1 cellular context compared by ENCODE assay signal in genomic region chr17:68247445-68248198, GRCh38.
TF ChIP-seq lines count a peak whose summit lies in the region.

A gene with protein sequence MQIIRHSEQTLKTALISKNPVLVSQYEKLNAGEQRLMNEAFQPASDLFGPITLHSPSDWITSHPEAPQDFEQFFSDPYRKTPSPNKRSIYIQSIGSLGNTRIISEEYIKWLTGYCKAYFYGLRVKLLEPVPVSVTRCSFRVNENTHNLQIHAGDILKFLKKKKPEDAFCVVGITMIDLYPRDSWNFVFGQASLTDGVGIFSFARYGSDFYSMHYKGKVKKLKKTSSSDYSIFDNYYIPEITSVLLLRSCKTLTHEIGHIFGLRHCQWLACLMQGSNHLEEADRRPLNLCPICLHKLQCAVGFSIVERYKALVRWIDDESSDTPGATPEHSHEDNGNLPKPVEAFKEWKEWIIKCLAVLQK (plus strand): TSS chr17:68248043. CDS start chr17:68250188, 2,145 bp downstream.

TF ChIP-seq in K562, 482 proteins besides CTCF, POLR2A, EP300 and RAD21 (continued from another document and continues in another):
- TF ChIP-seq ZNF583 (CRISPR knock-in tag; IDR thresholded peaks at IDR 0.05) (no peak), KLF13 (tag; IDR thresholded peaks at IDR 0.05; ENCODE audit: borderline replicate concordance, low read depth) (peak; percentile 90), TEAD2 (tag; IDR thresholded peaks at IDR 0.05) (no peak), ESRRA (IDR thresholded peaks at IDR 0.05; ENCODE audit: borderline replicate concordance, low read depth) (no peak), RBM22 (IDR thresholded peaks at IDR 0.05; ENCODE audit: low read depth, low read length, poor library complexity, severe bottlenecking) (peak; percentile 39), RCOR1 (IDR thresholded peaks at IDR 0.05; ENCODE audit: borderline replicate concordance in 1 of 2, low read depth in 2 of 2, low read length in 2 of 2) (no peak), TBL1XR1 (IDR thresholded peaks at IDR 0.05; ENCODE audit: low read length in 2 of 2) (no peak), ZNF830 (CRISPR knock-in tag; IDR thresholded peaks at IDR 0.05) (no peak), BDP1 (IDR thresholded peaks at IDR 0.05; ENCODE audit: insufficient read depth, insufficient read length) (no peak), ZNF124 (CRISPR knock-in tag; IDR thresholded peaks at IDR 0.05) (no peak), COPS2 (conservative IDR thresholded peaks at IDR 0.05) (no peak), RBFOX2 (IDR thresholded peaks at IDR 0.05; ENCODE audit: low read depth, low read length) (peak; percentile 98), THRAP3 (IDR thresholded peaks at IDR 0.05; ENCODE audit: borderline replicate concordance) (no peak), ZFP36 (IDR thresholded peaks at IDR 0.05; ENCODE audit: low read depth, low read length, partially characterized antibody) (no peak), CBX3 (IDR thresholded peaks at IDR 0.05; ENCODE audit: borderline replicate concordance in 1 of 2, low read length in 2 of 2) (no peak), HEY1 (CRISPR knock-in tag; IDR thresholded peaks at IDR 0.05; ENCODE audit: borderline replicate concordance) (no peak), ZNF121 (CRISPR knock-in tag; conservative IDR thresholded peaks at IDR 0.05) (peak; percentile 75; the same call in 1 of the 2 replicates), ZFPM2 (CRISPR knock-in tag; IDR thresholded peaks at IDR 0.05) (no peak), PHF8 (IDR thresholded peaks at IDR 0.05; ENCODE audit: borderline replicate concordance, low read length) (peak; percentile 96; the same call in 1 of the 2 replicates), SIX5 (IDR thresholded peaks at IDR 0.05; ENCODE audit: borderline replicate concordance in 1 of 2, insufficient read depth in 1 of 2, low read depth in 1 of 2, low read length in 2 of 2) (no peak), PCBP2 (IDR thresholded peaks at IDR 0.05; ENCODE audit: low read depth, low read length, poor library complexity, severe bottlenecking) (no peak), ZBTB40 (IDR thresholded peaks at IDR 0.05) (no peak), ZBTB40 (CRISPR knock-in tag; IDR thresholded peaks at IDR 0.05) (no peak), NCOA2 (IDR thresholded peaks at IDR 0.05; ENCODE audit: partially characterized antibody in 2 of 2) (no peak), NFATC3 (IDR thresholded peaks at IDR 0.05) (no peak), ZBTB7A (IDR thresholded peaks at IDR 0.05; ENCODE audit: borderline replicate concordance, control insufficient read depth, low read depth, low read length) (peak; percentile 56; the same call in 1 of the 2 replicates), ZBTB43 (CRISPR knock-in tag; IDR thresholded peaks at IDR 0.05) (no peak), RB1 (IDR thresholded peaks at IDR 0.05; ENCODE audit: low read depth) (peak; percentile 74), MAFG (tag; conservative IDR thresholded peaks at IDR 0.05) (no peak), CBFB (CRISPR knock-in tag; IDR thresholded peaks at IDR 0.05) (peak; percentile 51; the same call in 1 of the 2 replicates), JUND (IDR thresholded peaks at IDR 0.05; ENCODE audit: borderline replicate concordance, low read depth, low read length) (no peak), JUND (tag; IDR thresholded peaks at IDR 0.05; ENCODE audit: borderline replicate concordance, low read depth, low read length) (0 out of 3 replicates have a peak, but pooled peaks have one; percentile 15), CBX5 (IDR thresholded peaks at IDR 0.05; ENCODE audit: borderline replicate concordance, low read depth) (no peak), XRCC4 (IDR thresholded peaks at IDR 0.05; ENCODE audit: extremely low read depth, insufficient read depth, insufficient read length) (no peak), U2AF1 (optimal IDR thresholded peaks at IDR 0.05; ENCODE audit: low read depth, low read length) (peak; percentile 86), TGIF2 (CRISPR knock-in tag; IDR thresholded peaks at IDR 0.05) (no peak)
- TF ChIP-seq, protein P1, sequence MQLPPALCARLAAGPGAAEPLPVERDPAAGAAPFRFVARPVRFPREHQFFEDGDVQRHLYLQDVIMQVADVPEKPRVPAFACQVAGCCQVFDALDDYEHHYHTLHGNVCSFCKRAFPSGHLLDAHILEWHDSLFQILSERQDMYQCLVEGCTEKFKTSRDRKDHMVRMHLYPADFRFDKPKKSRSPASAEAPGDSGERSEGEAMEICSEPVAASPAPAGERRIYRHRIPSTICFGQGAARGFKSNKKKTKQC (CRISPR knock-in tag; IDR thresholded peaks at IDR 0.05): peak; percentile 94
- TF ChIP-seq, protein P2, sequence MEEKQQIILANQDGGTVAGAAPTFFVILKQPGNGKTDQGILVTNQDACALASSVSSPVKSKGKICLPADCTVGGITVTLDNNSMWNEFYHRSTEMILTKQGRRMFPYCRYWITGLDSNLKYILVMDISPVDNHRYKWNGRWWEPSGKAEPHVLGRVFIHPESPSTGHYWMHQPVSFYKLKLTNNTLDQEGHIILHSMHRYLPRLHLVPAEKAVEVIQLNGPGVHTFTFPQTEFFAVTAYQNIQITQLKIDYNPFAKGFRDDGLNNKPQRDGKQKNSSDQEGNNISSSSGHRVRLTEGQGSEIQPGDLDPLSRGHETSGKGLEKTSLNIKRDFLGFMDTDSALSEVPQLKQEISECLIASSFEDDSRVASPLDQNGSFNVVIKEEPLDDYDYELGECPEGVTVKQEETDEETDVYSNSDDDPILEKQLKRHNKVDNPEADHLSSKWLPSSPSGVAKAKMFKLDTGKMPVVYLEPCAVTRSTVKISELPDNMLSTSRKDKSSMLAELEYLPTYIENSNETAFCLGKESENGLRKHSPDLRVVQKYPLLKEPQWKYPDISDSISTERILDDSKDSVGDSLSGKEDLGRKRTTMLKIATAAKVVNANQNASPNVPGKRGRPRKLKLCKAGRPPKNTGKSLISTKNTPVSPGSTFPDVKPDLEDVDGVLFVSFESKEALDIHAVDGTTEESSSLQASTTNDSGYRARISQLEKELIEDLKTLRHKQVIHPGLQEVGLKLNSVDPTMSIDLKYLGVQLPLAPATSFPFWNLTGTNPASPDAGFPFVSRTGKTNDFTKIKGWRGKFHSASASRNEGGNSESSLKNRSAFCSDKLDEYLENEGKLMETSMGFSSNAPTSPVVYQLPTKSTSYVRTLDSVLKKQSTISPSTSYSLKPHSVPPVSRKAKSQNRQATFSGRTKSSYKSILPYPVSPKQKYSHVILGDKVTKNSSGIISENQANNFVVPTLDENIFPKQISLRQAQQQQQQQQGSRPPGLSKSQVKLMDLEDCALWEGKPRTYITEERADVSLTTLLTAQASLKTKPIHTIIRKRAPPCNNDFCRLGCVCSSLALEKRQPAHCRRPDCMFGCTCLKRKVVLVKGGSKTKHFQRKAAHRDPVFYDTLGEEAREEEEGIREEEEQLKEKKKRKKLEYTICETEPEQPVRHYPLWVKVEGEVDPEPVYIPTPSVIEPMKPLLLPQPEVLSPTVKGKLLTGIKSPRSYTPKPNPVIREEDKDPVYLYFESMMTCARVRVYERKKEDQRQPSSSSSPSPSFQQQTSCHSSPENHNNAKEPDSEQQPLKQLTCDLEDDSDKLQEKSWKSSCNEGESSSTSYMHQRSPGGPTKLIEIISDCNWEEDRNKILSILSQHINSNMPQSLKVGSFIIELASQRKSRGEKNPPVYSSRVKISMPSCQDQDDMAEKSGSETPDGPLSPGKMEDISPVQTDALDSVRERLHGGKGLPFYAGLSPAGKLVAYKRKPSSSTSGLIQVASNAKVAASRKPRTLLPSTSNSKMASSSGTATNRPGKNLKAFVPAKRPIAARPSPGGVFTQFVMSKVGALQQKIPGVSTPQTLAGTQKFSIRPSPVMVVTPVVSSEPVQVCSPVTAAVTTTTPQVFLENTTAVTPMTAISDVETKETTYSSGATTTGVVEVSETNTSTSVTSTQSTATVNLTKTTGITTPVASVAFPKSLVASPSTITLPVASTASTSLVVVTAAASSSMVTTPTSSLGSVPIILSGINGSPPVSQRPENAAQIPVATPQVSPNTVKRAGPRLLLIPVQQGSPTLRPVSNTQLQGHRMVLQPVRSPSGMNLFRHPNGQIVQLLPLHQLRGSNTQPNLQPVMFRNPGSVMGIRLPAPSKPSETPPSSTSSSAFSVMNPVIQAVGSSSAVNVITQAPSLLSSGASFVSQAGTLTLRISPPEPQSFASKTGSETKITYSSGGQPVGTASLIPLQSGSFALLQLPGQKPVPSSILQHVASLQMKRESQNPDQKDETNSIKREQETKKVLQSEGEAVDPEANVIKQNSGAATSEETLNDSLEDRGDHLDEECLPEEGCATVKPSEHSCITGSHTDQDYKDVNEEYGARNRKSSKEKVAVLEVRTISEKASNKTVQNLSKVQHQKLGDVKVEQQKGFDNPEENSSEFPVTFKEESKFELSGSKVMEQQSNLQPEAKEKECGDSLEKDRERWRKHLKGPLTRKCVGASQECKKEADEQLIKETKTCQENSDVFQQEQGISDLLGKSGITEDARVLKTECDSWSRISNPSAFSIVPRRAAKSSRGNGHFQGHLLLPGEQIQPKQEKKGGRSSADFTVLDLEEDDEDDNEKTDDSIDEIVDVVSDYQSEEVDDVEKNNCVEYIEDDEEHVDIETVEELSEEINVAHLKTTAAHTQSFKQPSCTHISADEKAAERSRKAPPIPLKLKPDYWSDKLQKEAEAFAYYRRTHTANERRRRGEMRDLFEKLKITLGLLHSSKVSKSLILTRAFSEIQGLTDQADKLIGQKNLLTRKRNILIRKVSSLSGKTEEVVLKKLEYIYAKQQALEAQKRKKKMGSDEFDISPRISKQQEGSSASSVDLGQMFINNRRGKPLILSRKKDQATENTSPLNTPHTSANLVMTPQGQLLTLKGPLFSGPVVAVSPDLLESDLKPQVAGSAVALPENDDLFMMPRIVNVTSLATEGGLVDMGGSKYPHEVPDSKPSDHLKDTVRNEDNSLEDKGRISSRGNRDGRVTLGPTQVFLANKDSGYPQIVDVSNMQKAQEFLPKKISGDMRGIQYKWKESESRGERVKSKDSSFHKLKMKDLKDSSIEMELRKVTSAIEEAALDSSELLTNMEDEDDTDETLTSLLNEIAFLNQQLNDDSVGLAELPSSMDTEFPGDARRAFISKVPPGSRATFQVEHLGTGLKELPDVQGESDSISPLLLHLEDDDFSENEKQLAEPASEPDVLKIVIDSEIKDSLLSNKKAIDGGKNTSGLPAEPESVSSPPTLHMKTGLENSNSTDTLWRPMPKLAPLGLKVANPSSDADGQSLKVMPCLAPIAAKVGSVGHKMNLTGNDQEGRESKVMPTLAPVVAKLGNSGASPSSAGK (IDR thresholded peaks at IDR 0.05): peak; percentile 97
